In the genomic region with DNA sequence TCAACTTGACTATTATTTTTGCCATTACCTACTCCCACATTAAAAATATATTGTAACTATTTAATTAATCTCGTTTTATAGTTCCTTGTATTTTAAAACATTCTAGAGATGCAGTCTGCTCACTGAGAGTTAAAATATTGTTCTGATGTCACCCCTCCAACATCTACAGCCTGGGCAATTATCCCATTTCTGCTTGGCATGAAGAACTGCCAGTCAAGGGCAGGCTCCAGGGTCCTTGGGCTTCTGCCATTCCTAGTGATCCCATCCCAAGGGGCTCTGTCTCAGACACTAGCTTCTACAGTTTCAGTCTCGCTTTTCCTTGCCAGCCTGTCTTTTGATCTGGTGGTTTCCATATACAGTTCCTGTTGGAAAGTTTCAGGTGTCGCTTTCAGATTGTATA, we compare ENCODE assay signal across 28 cellular contexts.
"Had no signal": no experiment of that assay in that cellular context is flagged by ENCODE, and none has a peak within 500 bp of the region (broad histone marks: within the 10 kb centered on the region; RNA-seq: fewer than 3 reads in every experiment).

No MANE protein-coding gene starts in this region.

- H3K27me3 Mint-ChIP-seq: activated CD4-positive, alpha-beta memory T cell treated with anti-CD3 and anti-CD28 coated beads, Interleukin-2, amount 10 ng/mL, durations not matched to agents 7 days and 5 days had no signal

- DNase-seq: activated CD4-positive, alpha-beta memory T cell treated with anti-CD3 and anti-CD28 coated beads, Interleukin-2, amount 10 ng/mL, durations not matched to agents 7 days and 5 days; activated CD4-positive, alpha-beta T cell treated with anti-CD3 and anti-CD28 coated beads for 1 hour; activated CD4-positive, alpha-beta T cell treated with anti-CD3 and anti-CD28 coated beads, Interleukin-2, amount 10 ng/mL, durations not matched to agents 7 days and 5 days; activated naive CD8-positive, alpha-beta T cell treated with anti-CD3 and anti-CD28 coated beads, Interleukin-2, amount 50 U/mL, for 24 hours; activated T-cell treated with anti-CD3 and anti-CD28 coated beads, Interleukin-2, amount 50 U/mL, for 48 hours; dermis blood vessel endothelial cell; effector CD4-positive, alpha-beta T cell; foreskin keratinocyte; mammary epithelial cell; naive thymus-derived CD4-positive, alpha-beta T cell; ovary; retina; spleen; stimulated activated naive CD4-positive, alpha-beta T cell; T-helper 9 cell had no signal

- H3K4me1 Mint-ChIP-seq: activated CD4-positive, alpha-beta memory T cell treated with anti-CD3 and anti-CD28 coated beads, Interleukin-2, amount 10 ng/mL, durations not matched to agents 7 days and 5 days; activated CD4-positive, alpha-beta T cell treated with anti-CD3 and anti-CD28 coated beads, Interleukin-2, amount 10 ng/mL, durations not matched to agents 7 days and 5 days; activated naive CD4-positive, alpha-beta T cell treated with anti-CD3 and anti-CD28 coated beads, Interleukin-2, amount 50 U/mL, for 24 hours; activated naive CD8-positive, alpha-beta T cell treated with anti-CD3 and anti-CD28 coated beads, Interleukin-2, amount 50 U/mL, for 24 hours; central memory CD8-positive, alpha-beta T cell; mesothelial cell of epicardium; naive thymus-derived CD4-positive, alpha-beta T cell had no signal

- H3K27me3 ChIP-seq: esophagus muscularis mucosa, ovary, spleen, suprapubic skin, tibial nerve had no signal

- H3K9me3 ChIP-seq: esophagus muscularis mucosa, ovary, prostate gland, tibial nerve had no signal

- H3K36me3 ChIP-seq: esophagus muscularis mucosa, ovary, prostate gland, spleen, suprapubic skin, tibial nerve had no signal

- FAIRE-seq: bronchial epithelial cell, colon, islet of Langerhans had no signal

- H3K36me3 Mint-ChIP-seq: activated naive CD4-positive, alpha-beta T cell treated with anti-CD3 and anti-CD28 coated beads, Interleukin-2, amount 50 U/mL, for 24 hours; naive thymus-derived CD4-positive, alpha-beta T cell; WTC11 had no signal

- H3K27ac ChIP-seq: esophagus muscularis mucosa, foreskin keratinocyte, ovary, prostate gland, spleen, suprapubic skin, tibial nerve had no signal

- H3K4me3 ChIP-seq: esophagus muscularis mucosa, ovary, prostate gland, spleen, suprapubic skin, tibial nerve had no signal

- ATAC-seq: activated naive CD8-positive, alpha-beta T cell treated with anti-CD3 and anti-CD28 coated beads, Interleukin-2, amount 50 U/mL, for 24 hours; foreskin keratinocyte; naive thymus-derived CD4-positive, alpha-beta T cell; WTC11 had no signal

- H3K4me3 Mint-ChIP-seq: activated CD4-positive, alpha-beta memory T cell treated with anti-CD3 and anti-CD28 coated beads, Interleukin-2, amount 10 ng/mL, durations not matched to agents 7 days and 5 days; activated CD4-positive, alpha-beta T cell treated with anti-CD3 and anti-CD28 coated beads, Interleukin-2, amount 10 ng/mL, durations not matched to agents 7 days and 5 days; activated naive CD4-positive, alpha-beta T cell treated with anti-CD3 and anti-CD28 coated beads, Interleukin-2, amount 50 U/mL, for 24 hours; activated naive CD8-positive, alpha-beta T cell treated with anti-CD3 and anti-CD28 coated beads, Interleukin-2, amount 50 U/mL, for 24 hours; central memory CD8-positive, alpha-beta T cell; mesothelial cell of epicardium; naive thymus-derived CD4-positive, alpha-beta T cell; T-helper 1 cell treated with Interleukin-12 subunit alpha and Interleukin-12 subunit beta and Interleukin-4 antibody, amounts not matched to agents 30 μg/mL and 1 μg/mL, for 36 hours; WTC11 had no signal

- H3K4me1 ChIP-seq: esophagus muscularis mucosa, foreskin keratinocyte, prostate gland, spleen, suprapubic skin, tibial nerve had no signal

- H3K9me3 Mint-ChIP-seq: activated CD4-positive, alpha-beta memory T cell treated with anti-CD3 and anti-CD28 coated beads, Interleukin-2, amount 10 ng/mL, durations not matched to agents 7 days and 5 days; activated CD4-positive, alpha-beta T cell treated with anti-CD3 and anti-CD28 coated beads, Interleukin-2, amount 10 ng/mL, durations not matched to agents 7 days and 5 days; activated naive CD4-positive, alpha-beta T cell treated with anti-CD3 and anti-CD28 coated beads, Interleukin-2, amount 50 U/mL, for 24 hours; activated naive CD8-positive, alpha-beta T cell treated with anti-CD3 and anti-CD28 coated beads, Interleukin-2, amount 50 U/mL, for 24 hours; activated T-helper 2 cell treated with anti-CD3 and anti-CD28 coated beads, Interferon-gamma antibody, Interleukin-2, Interleukin-4, amounts not matched to agents 10 μg/mL and 5 μg/mL and 100 μg/mL, durations not matched to agents 14 hours and 24 hours and 36 hours; central memory CD8-positive, alpha-beta T cell; T-helper 1 cell treated with Interleukin-12 subunit alpha and Interleukin-12 subunit beta and Interleukin-4 antibody, amounts not matched to agents 30 μg/mL and 1 μg/mL, for 36 hours; WTC11 had no signal
